15 cellular contexts compared by ENCODE assay signal in genomic region chr5:6753851-6754250, GRCh38. TPM values are rescaled to one million over a fixed set of nuclear protein-coding genes. Genes with fewer than 3 reads are reported as not detected.
DNase-seq lines count a peak whose midpoint lies in the region; TF ChIP-seq lines count a peak whose summit lies in the region.
"Had no signal": no experiment of that assay in that cellular context is flagged by ENCODE, and none has a peak within 500 bp of the region (broad histone marks: within the 10 kb centered on the region; RNA-seq: fewer than 3 reads in every experiment).

No MANE protein-coding gene starts in this region.

- TF ChIP-seq POLR2A in testis (IDR thresholded peaks at IDR 0.05): no peak

- TF ChIP-seq RAD21 in SK-N-SH (IDR thresholded peaks at IDR 0.05; ENCODE audit: low read length): no peak

- H3K27ac ChIP-seq in testis (no peak overlapping the region), SK-N-SH (ENCODE audit: low read depth in 2 of 2, low read length in 1 of 2) (no peak overlapping the region)
- H3K27ac ChIP-seq: C4-2B had no signal

- peaks cover 36% of the 10 kb centered on the region for H3K79me2 ChIP-seq in SK-N-SH (ENCODE audit: insufficient read depth)

- peaks cover 3% of the 10 kb centered on the region for H3K27me3 Mint-ChIP-seq in nephron progenitor cell (ENCODE audit: low read depth, poor library complexity)
- H3K27me3 Mint-ChIP-seq: IgD-negative memory B cell had no signal

- intact Hi-C loops in testis (cut with DNase I; ENCODE audit: low total_unique reads): no loop called here

- H3K36me3 Mint-ChIP-seq in nephron progenitor cell (ENCODE audit: low read depth): peaks cover 86% of the 10 kb centered on the region

- TF ChIP-seq CTCF in nephron progenitor cell (IDR thresholded peaks at IDR 0.05): no peak
- no peak for TF ChIP-seq CTCF in testis (IDR thresholded peaks at IDR 0.05)
- no peak for TF ChIP-seq CTCF in SK-N-SH (IDR thresholded peaks at IDR 0.05)

- no peak overlapping the region for H3K4me2 ChIP-seq in SK-N-SH

- H3K27me3 ChIP-seq in testis: no peaks in the 10 kb centered on the region
- H3K27me3 ChIP-seq in HAP-1 (ENCODE audit: low read depth): no peaks in the 10 kb centered on the region
- H3K27me3 ChIP-seq in SK-N-SH (ENCODE audit: insufficient read depth): no peaks in the 10 kb centered on the region

- H3K27ac Mint-ChIP-seq in nephron progenitor cell: peak overlapping the region; percentile 20
- H3K27ac Mint-ChIP-seq: IgD-negative memory B cell had no signal

- WGBS in testis, 2 donors: 63 to 81% methylated on average over 11 of the region's 11 CpGs
- 96% methylated on average over 11 of the region's 11 CpGs for WGBS in SK-N-SH (ENCODE audit: low lambda C conversion rate)

- H3K36me3 ChIP-seq in testis (ENCODE audit: low read depth, missing control alignments) (no peaks in the 10 kb centered on the region), HAP-1 (replicated peaks) (peaks cover 86% of the 10 kb centered on the region), SK-N-SH (replicated peaks in 1 of 2; ENCODE audit: control insufficient read depth in 1 of 2, insufficient read depth in 2 of 2, low read length in 1 of 2) (peaks cover 64 to 76% of the 10 kb centered on the region in 2 experiments)

- POLR2A ChIA-PET in SK-N-SH (lab: Yijun Ruan, JAX): no interaction called here

- no peaks in the 10 kb centered on the region for H3K9me2 ChIP-seq in SK-N-SH

- H3K9me3 ChIP-seq in testis (no peaks in the 10 kb centered on the region), HAP-1 (no peaks in the 10 kb centered on the region), SK-N-SH (no peaks in the 10 kb centered on the region)

- peak; percentile 22 for DNase-seq in activated effector memory CD4-positive, alpha-beta T cell treated with anti-CD3 and anti-CD28 coated beads, Interleukin-2, amount 50 U/mL, for 16 hours
- no peak for DNase-seq in activated effector memory CD4-positive, alpha-beta T cell treated with Interleukin-2 at 50 U/mL for 16 hours
- peak; percentile 56 for DNase-seq in cerebellum (ENCODE audit: low spot score)
- DNase-seq in nephron progenitor cell: no peak
- DNase-seq in testis: peak; percentile 56
- DNase-seq in HAP-1 (ENCODE audit: low spot score in 2 of 2): no peak
- DNase-seq in SK-N-SH: no peak
- no peak for DNase-seq in activated CD4-positive, alpha-beta T cell treated with anti-CD3 and anti-CD28 coated beads for 48 hours
- DNase-seq: COR-L47, MV-4-11, NCI-H1436, NCI-H2029 treated with DMSO at 0.1 percent for 48 hours, NCI-H510A treated with DMSO at 0.1 percent for 48 hours had no signal

- H3K4me1 ChIP-seq in testis: no peaks in the 10 kb centered on the region
- no peaks in the 10 kb centered on the region for H3K4me1 ChIP-seq in HAP-1
- H3K4me1 ChIP-seq in SK-N-SH (ENCODE audit: control insufficient read depth in 1 of 2, insufficient read depth in 2 of 2, low read depth in 1 of 2, low read length in 1 of 2): no peaks in the 10 kb centered on the region

- H4K20me1 ChIP-seq in SK-N-SH (ENCODE audit: insufficient read depth): peaks cover 10% of the 10 kb centered on the region

- H3F3A ChIP-seq in SK-N-SH (replicated peaks; ENCODE audit: insufficient read depth): no peaks in the 10 kb centered on the region

- H3K4me1 Mint-ChIP-seq in nephron progenitor cell: no peaks in the 10 kb centered on the region
- H3K4me1 Mint-ChIP-seq: IgD-negative memory B cell had no signal

- H3K9me3 Mint-ChIP-seq in nephron progenitor cell: no peaks in the 10 kb centered on the region
- H3K9me3 Mint-ChIP-seq: IgD-negative memory B cell had no signal

- no peak overlapping the region for H2AFZ ChIP-seq in SK-N-SH (ENCODE audit: low read depth)

- CTCF ChIA-PET in SK-N-SH (lab: Yijun Ruan, JAX): interaction anchor here (3.1 kb wide), 1 partner anchor 11 kb away, joined by 11 read pairs; no protein-coding TSS in a partner anchor

- H3K4me3 ChIP-seq in testis (no peak overlapping the region), HAP-1 (no peak overlapping the region), SK-N-SH (ENCODE audit: low read depth in 2 of 2, low read length in 1 of 2) (no peak overlapping the region)

- H3K4me3 Mint-ChIP-seq in nephron progenitor cell: no peak overlapping the region

- no peak for TF ChIP-seq EP300 in SK-N-SH (IDR thresholded peaks at IDR 0.05; ENCODE audit: borderline replicate concordance in 1 of 2, low read depth in 1 of 2, low read length in 1 of 2)

- in situ Hi-C loops in HAP-1 (cut with MboI; ENCODE audit: low sequenced_read_pairs): loop anchor here (10.0 to 25.0 kb wide), 2 partner anchors 129 to 1108 kb away; partner anchors contain the start of genes CFAP90, FASTKD3 and MTRR

- H3K9ac ChIP-seq in SK-N-SH: no peak overlapping the region

TF ChIP-seq in SK-N-SH, 30 proteins besides CTCF, POLR2A, EP300 and RAD21:
- TF ChIP-seq GATA2 (CRISPR knock-in tag; IDR thresholded peaks at IDR 0.05) (no peak), GABPA (IDR thresholded peaks at IDR 0.05; ENCODE audit: low read depth) (no peak), IRF3 (IDR thresholded peaks at IDR 0.05; ENCODE audit: low read depth, low read length) (no peak), MXI1 (IDR thresholded peaks at IDR 0.05; ENCODE audit: low read depth, low read length) (no peak), POLR2AphosphoS5 (IDR thresholded peaks at IDR 0.05; ENCODE audit: low read depth, low read length) (no peak), TEAD4 (IDR thresholded peaks at IDR 0.05; ENCODE audit: borderline replicate concordance, insufficient read depth) (no peak), RCOR1 (IDR thresholded peaks at IDR 0.05; ENCODE audit: low read length) (no peak), SIN3A (IDR thresholded peaks at IDR 0.05; ENCODE audit: borderline replicate concordance, low read depth, low read length) (no peak), YY1 (IDR thresholded peaks at IDR 0.05; ENCODE audit: low read depth) (no peak)

RNA-seq across cellular contexts. Expression of gene TENT4A, which starts 40.6 kb away (rescaled TPM):
- total RNA-seq in cerebellum: 34.5 TPM
- 10 to 100 TPM; 46.2 to 51.3 TPM for total RNA-seq in testis
- 23.1 TPM for polyA plus RNA-seq in testis (ENCODE audit: insufficient read depth, low read depth, low replicate concordance)
- 5.2 and 6.0 TPM in 2 replicates for polyA plus RNA-seq in SK-N-SH (2012; rRNA removed)
- polyA plus RNA-seq in SK-N-SH (2012; cell fraction: cytosol; rRNA removed): 4.2 and 4.5 TPM in 2 replicates
- polyA plus RNA-seq in SK-N-SH (2012; cell fraction: nucleus; rRNA removed): 40.7 and 44.6 TPM in 2 replicates

Comparison
In these comparisons a context has a peak if more than half of its experiments do, and no peak if none do; other contexts are left out.
1. DNase-seq: peak in activated effector memory CD4-positive, alpha-beta T cell treated with anti-CD3 and anti-CD28 coated beads, Interleukin-2, amount 50 U/mL, for 16 hours (single experiment), cerebellum (single experiment) and testis (single experiment); none in activated effector memory CD4-positive, alpha-beta T cell treated with Interleukin-2 at 50 U/mL for 16 hours (single experiment), nephron progenitor cell (single experiment), HAP-1 (0 of 2), SK-N-SH (single experiment) and activated CD4-positive, alpha-beta T cell treated with anti-CD3 and anti-CD28 coated beads for 48 hours (single experiment).